14 cellular contexts compared by ENCODE assay signal in genomic region chr14:70357985-70358384, GRCh38. TPM values are rescaled to one million over a fixed set of nuclear protein-coding genes. Genes with fewer than 3 reads are reported as not detected.
DNase-seq lines count a peak whose midpoint lies in the region; ATAC-seq, FAIRE-seq and TF ChIP-seq lines count a peak whose summit lies in the region.
"Had no signal": no experiment of that assay in that cellular context is flagged by ENCODE, and none has a peak within 500 bp of the region (broad histone marks: within the 10 kb centered on the region; RNA-seq: fewer than 3 reads in every experiment).

No MANE protein-coding gene starts in this region.

- CTCF ChIA-PET in activated CD4-positive, alpha-beta T cell treated with anti-CD3 and anti-CD28 coated beads, Interleukin-2, amount 10 ng/mL, durations not matched to agents 7 days and 5 days (lab: Charles Lee), result no interaction called here
- CTCF ChIA-PET in PC-3 (lab: Charles Lee) (interaction anchor here (0.7 kb wide), 1 partner anchor 265 kb away, joined by 5 read pairs; no protein-coding TSS in a partner anchor), endothelial cell of umbilical vein (lab: Charles Lee) (no interaction called here)

- H3K79me2 ChIP-seq in PC-3 (ENCODE audit: low read length) (peaks cover 63% of the 10 kb centered on the region), endothelial cell of umbilical vein (ENCODE audit: control insufficient read depth, insufficient read depth, low read length) (peaks cover 50% of the 10 kb centered on the region)

- no peak for FAIRE-seq in endothelial cell of umbilical vein (lab: Jason Lieb, UNC)

- intact Hi-C loops in PC-3 (cut with micrococcal nuclease), result loop anchor here (2.0 kb wide), 3 partner anchors 211 to 551 kb away; partner anchors contain the start of gene MAP3K9
- intact Hi-C loops in endothelial cell of umbilical vein (cut with micrococcal nuclease), result loop anchor here (2.0 to 5.0 kb wide), 2 partner anchors 103 to 171 kb away; partner anchors contain the start of gene SLC8A3

- H3K36me3 Mint-ChIP-seq in activated CD4-positive, alpha-beta T cell treated with anti-CD3 and anti-CD28 coated beads, Interleukin-2, amount 10 ng/mL, durations not matched to agents 7 days and 5 days (ENCODE audit: low read depth), result peaks cover 30% of the 10 kb centered on the region

- POLR2A ChIA-PET in activated CD4-positive, alpha-beta T cell treated with anti-CD3 and anti-CD28 coated beads, Interleukin-2, amount 10 ng/mL, durations not matched to agents 7 days and 5 days (lab: Charles Lee), result no interaction called here
- POLR2A ChIA-PET in PC-3 (lab: Charles Lee; ENCODE audit: unreplicated experiment), result no interaction called here
- POLR2A ChIA-PET in endothelial cell of umbilical vein (lab: Charles Lee), result no interaction called here

- H4K20me1 ChIP-seq in PC-3 (ENCODE audit: low read length), result peaks cover 46% of the 10 kb centered on the region
- no peaks in the 10 kb centered on the region for H4K20me1 ChIP-seq in endothelial cell of umbilical vein (replicated peaks; ENCODE audit: control insufficient read depth, extremely low read depth, insufficient read depth, low read length)

- no peak for TF ChIP-seq POLR2A in endothelial cell of umbilical vein (IDR thresholded peaks at IDR 0.05; ENCODE audit: low read depth, low read length)

- H3K27ac Mint-ChIP-seq in activated CD4-positive, alpha-beta T cell treated with anti-CD3 and anti-CD28 coated beads, Interleukin-2, amount 10 ng/mL, durations not matched to agents 7 days and 5 days, result no peak overlapping the region
- H3K27ac Mint-ChIP-seq: stimulated activated naive B cell treated with anti-CD40 and anti-IgM and Interleukin-4, amounts not matched to agents 10 μg/mL and 1 μg/mL and 100 μg/mL, for 72 hours had no signal

- H3K36me3 ChIP-seq in PC-3 (ENCODE audit: low read depth, low read length), result no peaks in the 10 kb centered on the region
- no peaks in the 10 kb centered on the region for H3K36me3 ChIP-seq in endothelial cell of umbilical vein (ENCODE audit: control insufficient read depth in 2 of 2, extremely low read depth in 1 of 2, insufficient read depth in 2 of 2, low read length in 2 of 2)
- H3K36me3 ChIP-seq: spleen had no signal

- H3K4me3 ChIP-seq in PC-3 (ENCODE audit: low read length), result peak overlapping the region; percentile 88
- no peak overlapping the region for H3K4me3 ChIP-seq in endothelial cell of umbilical vein (replicated peaks in 1 of 3; ENCODE audit: insufficient read depth in 1 of 3, low read depth in 1 of 3, low read length in 3 of 3)
- H3K4me3 ChIP-seq in retinal pigment epithelial cell (ENCODE audit: low read length), result peak overlapping the region; percentile 97

- H3K9me3 ChIP-seq in PC-3 (ENCODE audit: low read length), result no peaks in the 10 kb centered on the region
- no peaks in the 10 kb centered on the region for H3K9me3 ChIP-seq in endothelial cell of umbilical vein (replicated peaks; ENCODE audit: control insufficient read depth, insufficient read depth, low read length)
- H3K9me3 ChIP-seq: spleen had no signal

- H3K27me3 Mint-ChIP-seq in activated CD4-positive, alpha-beta T cell treated with anti-CD3 and anti-CD28 coated beads, Interleukin-2, amount 10 ng/mL, durations not matched to agents 7 days and 5 days, result peaks cover 1% of the 10 kb centered on the region

- peaks cover 37% of the 10 kb centered on the region for H3K4me1 Mint-ChIP-seq in activated CD4-positive, alpha-beta T cell treated with anti-CD3 and anti-CD28 coated beads, Interleukin-2, amount 10 ng/mL, durations not matched to agents 7 days and 5 days

- ATAC-seq in PC-3 (no peak), HG03025 (IDR thresholded peaks at IDR 0.05; ENCODE audit: low FRiP score, unreplicated experiment) (no peak)
- ATAC-seq: left ventricle myocardium superior; stimulated activated naive B cell treated with anti-CD40 and anti-IgM and Interleukin-4, amounts not matched to agents 10 μg/mL and 1 μg/mL and 100 μg/mL, for 72 hours had no signal

- no peak for DNase-seq in activated CD4-positive, alpha-beta T cell treated with anti-CD3 and anti-CD28 coated beads, Interleukin-2, amount 10 ng/mL, durations not matched to agents 7 days and 5 days
- no peak for DNase-seq in activated CD4-positive, alpha-beta T cell treated with anti-CD3 and anti-CD28 coated beads, Interleukin-2, amount 50 U/mL, for 4 hours
- DNase-seq in PC-3 (no peak), endothelial cell of umbilical vein (ENCODE audit: low read depth, low spot score) (no peak), retinal pigment epithelial cell (ENCODE audit: low read depth) (no peak), AML-193 (lab: John Stamatoyannopoulos, UW) (no peak), DMS53 (lab: John Stamatoyannopoulos, UW) (no peak)
- DNase-seq: activated gamma-delta T cell treated with Interleukin-2 at 50 U/mL for 16 hours; left ventricle myocardium superior; NCI-H748 treated with DMSO at 0.1 percent for 48 hours; spleen; stimulated activated naive B cell treated with anti-CD40 and anti-IgM and Interleukin-4, amounts not matched to agents 10 μg/mL and 1 μg/mL and 100 μg/mL, for 72 hours had no signal

- no peak for TF ChIP-seq CTCF in PC-3 (conservative IDR thresholded peaks at IDR 0.05; ENCODE audit: low read depth, low read length)
- no peak for TF ChIP-seq CTCF in endothelial cell of umbilical vein (IDR thresholded peaks at IDR 0.05; ENCODE audit: extremely low read depth in 1 of 2, insufficient read depth in 1 of 2, low read depth in 1 of 2, low read length in 2 of 2)
- TF ChIP-seq CTCF in retinal pigment epithelial cell (conservative IDR thresholded peaks at IDR 0.05; ENCODE audit: low read depth, low read length), result no peak

- H3K4me2 ChIP-seq in PC-3 (ENCODE audit: low read length) (peak overlapping the region; percentile 83), endothelial cell of umbilical vein (ENCODE audit: insufficient read depth, low read length) (peak overlapping the region; percentile 82)

- no peaks in the 10 kb centered on the region for H3F3A ChIP-seq in PC-3 (ENCODE audit: low read length, unreplicated experiment)

- H3K9ac ChIP-seq in PC-3 (ENCODE audit: low read length) (peak overlapping the region; percentile 90; the same call in 1 of the 2 replicates), endothelial cell of umbilical vein (replicated peaks; ENCODE audit: extremely low read depth, insufficient read depth, low read length) (no peak overlapping the region)
- H3K9ac ChIP-seq: KMS-11 had no signal

- BruUV-seq in PC-3 (replicated peaks; lab: Mats Ljungman, UMichigan) (no TSS peak), endothelial cell of umbilical vein (replicated peaks; lab: Mats Ljungman, UMichigan) (no TSS peak)

- dilution Hi-C loops in endothelial cell of umbilical vein (cut with MboI; ENCODE audit: extremely low pct_ligation_motif_present, low sequenced_read_pairs), result no loop called here

- no peaks in the 10 kb centered on the region for H3K9me1 ChIP-seq in endothelial cell of umbilical vein (replicated peaks; ENCODE audit: control insufficient read depth, extremely low read depth, insufficient read depth, low read length)

- H3K27ac ChIP-seq in PC-3 (ENCODE audit: low read length) (no peak overlapping the region), endothelial cell of umbilical vein (ENCODE audit: insufficient read depth, low read depth, low read length) (no peak overlapping the region)
- H3K27ac ChIP-seq: KMS-11 had no signal

- H2AFZ ChIP-seq in PC-3 (ENCODE audit: low read length) (no peak overlapping the region), endothelial cell of umbilical vein (ENCODE audit: low read depth, low read length) (no peak overlapping the region)

- H3K4me3 Mint-ChIP-seq in activated CD4-positive, alpha-beta T cell treated with anti-CD3 and anti-CD28 coated beads, Interleukin-2, amount 10 ng/mL, durations not matched to agents 7 days and 5 days, result peak overlapping the region; percentile 64

- H3K4me1 ChIP-seq in PC-3 (ENCODE audit: insufficient read depth, low read length), result peaks cover 19% of the 10 kb centered on the region
- peaks cover 8% of the 10 kb centered on the region for H3K4me1 ChIP-seq in endothelial cell of umbilical vein (ENCODE audit: control insufficient read depth, extremely low read depth, insufficient read depth, low read length)

- peaks cover 15% of the 10 kb centered on the region for H3K9me3 Mint-ChIP-seq in activated CD4-positive, alpha-beta T cell treated with anti-CD3 and anti-CD28 coated beads, Interleukin-2, amount 10 ng/mL, durations not matched to agents 7 days and 5 days
- H3K9me3 Mint-ChIP-seq: stimulated activated naive B cell treated with anti-CD40 and anti-IgM and Interleukin-4, amounts not matched to agents 10 μg/mL and 1 μg/mL and 100 μg/mL, for 72 hours had no signal

- no peaks in the 10 kb centered on the region for H3K9me2 ChIP-seq in PC-3 (replicated peaks; ENCODE audit: low read length)

- H3K27me3 ChIP-seq in PC-3 (ENCODE audit: low read length) (no peaks in the 10 kb centered on the region), endothelial cell of umbilical vein (ENCODE audit: control insufficient read depth in 2 of 2, insufficient read depth in 2 of 2, low read length in 2 of 2) (no peaks in the 10 kb centered on the region)

RNA-seq across cellular contexts. Expression of gene COX16, which starts 1.5 kb away (rescaled TPM):
- 10 to 100 TPM; 43.2 to 56.1 TPM for total RNA-seq in activated CD4-positive, alpha-beta T cell treated with anti-CD3 and anti-CD28 coated beads, Interleukin-2, amount 10 ng/mL, durations not matched to agents 7 days and 5 days
- 54.1 and 60.1 TPM in 2 replicates for total RNA-seq in PC-3 (2014; rRNA removed)
- total RNA-seq in endothelial cell of umbilical vein, result 42.4 and 49.9 TPM in 2 replicates
- polyA plus RNA-seq in endothelial cell of umbilical vein, result 8.8 and 13.3 TPM in 2 replicates
- polyA plus RNA-seq in endothelial cell of umbilical vein (2011; cell fraction: cytosol; rRNA removed), result 19.9 and 22.4 TPM in 2 replicates
- polyA plus RNA-seq in endothelial cell of umbilical vein (2011; cell fraction: nucleus; rRNA removed), result 6.5 and 8.1 TPM in 2 replicates
- 46.6 and 54.5 TPM in 2 replicates for polyA plus RNA-seq in endothelial cell of umbilical vein (2012)
- 10.9 and 11.1 TPM in 2 replicates for polyA minus RNA-seq in endothelial cell of umbilical vein
- polyA minus RNA-seq in endothelial cell of umbilical vein (2011; cell fraction: cytosol; rRNA and poly(A)+ RNA removed), result 18.0 TPM
- 5.8 TPM in 2 replicates for polyA minus RNA-seq in endothelial cell of umbilical vein (2011; cell fraction: nucleus; rRNA and poly(A)+ RNA removed)

RNA-seq across cellular contexts. Expression of gene SYNJ2BP, which starts 58.9 kb away (rescaled TPM):
- total RNA-seq in activated CD4-positive, alpha-beta T cell treated with anti-CD3 and anti-CD28 coated beads, Interleukin-2, amount 10 ng/mL, durations not matched to agents 7 days and 5 days, result 10 to 100 TPM; 12.0 to 14.0 TPM
- total RNA-seq in PC-3 (2014; rRNA removed), result 13.1 and 16.4 TPM in 2 replicates
- total RNA-seq in endothelial cell of umbilical vein, result 26.9 and 27.7 TPM in 2 replicates
- polyA plus RNA-seq in endothelial cell of umbilical vein, result 7.5 and 13.1 TPM in 2 replicates
- 11.3 and 11.6 TPM in 2 replicates for polyA plus RNA-seq in endothelial cell of umbilical vein (2011; cell fraction: cytosol; rRNA removed)
- polyA plus RNA-seq in endothelial cell of umbilical vein (2011; cell fraction: nucleus; rRNA removed), result 11.1 and 14.9 TPM in 2 replicates
- 13.5 and 19.4 TPM in 2 replicates for polyA plus RNA-seq in endothelial cell of umbilical vein (2012)
- 16.4 and 20.2 TPM in 2 replicates for polyA minus RNA-seq in endothelial cell of umbilical vein
- polyA minus RNA-seq in endothelial cell of umbilical vein (2011; cell fraction: cytosol; rRNA and poly(A)+ RNA removed), result 12.5 TPM
- polyA minus RNA-seq in endothelial cell of umbilical vein (2011; cell fraction: nucleus; rRNA and poly(A)+ RNA removed), result 7.4 and 10.8 TPM in 2 replicates

Comparison
In these comparisons a context has a peak if more than half of its experiments do, and no peak if none do; other contexts are left out.
1. H3K4me3 ChIP-seq: peak in PC-3 (single experiment) and retinal pigment epithelial cell (single experiment); none in endothelial cell of umbilical vein (0 of 3).